ENCODE assay signal across 1 cellular context in the genomic region with DNA sequence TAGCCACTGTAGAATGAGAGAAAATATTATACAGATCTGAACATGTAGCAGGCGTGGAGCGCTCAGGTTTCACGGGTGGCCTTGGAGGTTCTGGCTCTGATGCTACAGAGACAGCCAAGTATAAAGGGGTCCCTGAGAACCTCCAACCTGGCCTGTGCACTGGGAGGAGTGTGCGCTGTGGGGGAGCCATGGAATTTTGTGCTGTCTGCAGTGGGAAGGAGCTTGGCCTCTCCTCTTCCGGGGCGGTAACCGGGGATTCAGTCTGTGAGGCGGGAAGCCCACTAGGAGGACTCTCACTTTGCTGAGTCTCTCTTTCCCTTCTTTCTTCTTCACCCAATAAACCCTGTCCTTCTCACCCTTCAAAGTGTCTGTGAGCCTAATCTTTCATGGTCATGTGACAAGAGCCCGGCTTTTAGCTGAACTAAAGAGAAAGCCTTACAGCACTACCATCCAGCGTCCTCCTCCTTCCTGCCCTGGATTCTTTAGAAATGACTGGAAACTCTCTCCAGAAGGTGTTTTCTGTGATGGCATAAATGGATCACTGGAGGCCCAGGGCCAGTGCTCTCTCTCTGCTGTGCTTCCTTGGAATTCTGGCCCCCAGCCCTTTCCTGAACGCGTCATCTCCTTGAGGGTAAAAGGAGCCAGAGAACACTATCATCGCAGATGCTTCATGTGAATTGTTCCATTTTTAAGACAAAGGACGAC.
TF ChIP-seq lines count a peak whose summit lies in the region.

No MANE protein-coding gene starts in this region.

TF ChIP-seq in GM23338, 12 proteins besides CTCF, POLR2A, EP300 and RAD21 (continued from another document):
- TF ChIP-seq ZNF462 (CRISPR knock-in tag; IDR thresholded peaks at IDR 0.05): no peak
TF ChIP-seq in GM23338: peak in this region for 0.
